In the genomic region with DNA sequence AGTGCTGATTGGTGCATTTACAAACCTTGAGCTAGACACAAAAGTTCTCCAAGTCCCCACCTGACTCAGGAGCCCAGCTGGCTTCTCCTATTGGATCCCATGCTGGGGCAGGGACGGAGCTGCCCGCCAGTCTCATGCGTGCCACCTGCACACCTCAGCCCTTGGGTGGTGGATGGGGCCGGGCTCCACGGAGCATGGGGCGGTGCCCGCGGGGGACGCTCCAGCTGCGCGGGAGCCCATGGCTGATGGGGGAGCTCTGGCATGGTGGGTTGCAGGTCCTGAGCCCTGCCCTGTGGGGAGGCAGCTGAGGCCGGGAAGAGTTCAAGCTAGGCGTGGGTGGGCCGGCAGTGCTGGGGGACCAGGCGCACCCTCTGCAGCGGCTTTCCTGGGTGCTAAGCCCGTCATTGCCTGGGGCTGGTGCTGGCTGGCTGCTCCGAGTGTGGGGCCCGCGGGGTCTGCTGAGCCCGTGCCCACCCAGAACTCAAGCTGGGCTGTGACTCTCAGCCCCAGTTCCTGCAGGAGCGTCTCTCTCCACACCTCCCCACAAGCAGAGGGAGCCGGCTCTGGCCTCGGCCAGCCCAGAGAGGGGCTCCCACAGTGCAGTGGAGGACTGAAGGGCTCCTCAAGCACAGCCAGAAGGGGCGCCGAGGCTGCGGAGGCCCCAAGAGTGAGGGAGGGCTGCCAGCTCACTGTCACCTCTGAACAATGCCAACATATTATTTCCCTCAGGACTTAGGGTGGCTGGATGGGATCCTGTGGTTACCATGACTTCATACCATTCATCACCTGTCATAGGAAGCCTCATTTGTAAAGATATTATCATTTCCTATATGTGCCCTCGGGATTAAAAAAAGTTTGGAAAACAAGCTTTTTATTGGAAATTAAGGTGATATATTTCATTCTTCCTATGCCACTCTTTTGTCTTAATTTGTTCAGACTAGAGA, we compare ENCODE assay signal across 31 cellular contexts.
"Had no signal": no experiment of that assay in that cellular context is flagged by ENCODE, and none has a peak within 500 bp of the region (broad histone marks: within the 10 kb centered on the region; RNA-seq: fewer than 3 reads in every experiment).

No MANE protein-coding gene starts in this region.

- DNase-seq: activated CD4-positive, alpha-beta memory T cell treated with anti-CD3 and anti-CD28 coated beads, Interleukin-2, amount 10 ng/mL, durations not matched to agents 7 days and 5 days; activated CD4-positive, alpha-beta T cell treated with anti-CD3 and anti-CD28 coated beads for 48 hours; activated CD4-positive, CD25-positive, alpha-beta regulatory T cell treated with anti-CD3 and anti-CD28 coated beads, Interleukin-2, amount 50 U/mL, for 72 hours; activated CD8-positive, alpha-beta memory T cell treated with anti-CD3 and anti-CD28 coated beads for 24 hours; activated CD8-positive, alpha-beta memory T cell treated with anti-CD3 and anti-CD28 coated beads, Interleukin-2, amount 10 ng/mL, durations not matched to agents 7 days and 5 days; activated CD8-positive, alpha-beta memory T cell treated with anti-CD3 and anti-CD28 coated beads, Interleukin-2, amount 50 U/mL, for 48 hours; activated gamma-delta T cell; activated naive CD4-positive, alpha-beta T cell treated with Interleukin-2 at 50 U/mL for 16 hours; activated naive CD8-positive, alpha-beta T cell treated with anti-CD3 and anti-CD28 coated beads, Interleukin-2, amount 10 ng/mL, durations not matched to agents 7 days and 5 days; activated T-cell treated with anti-CD3 and anti-CD28 coated beads, Interleukin-2, amount 50 U/mL, for 48 hours; amygdala; Karpas-422; KBM-7; MM.1S; MV-4-11; NCI-H1092; NCI-H1436 treated with DMSO at 0.1 percent for 48 hours; NCI-H1694 treated with DMSO at 0.1 percent for 48 hours; NCI-H2029; NCI-H345; NCI-H524 treated with DMSO at 0.1 percent for 48 hours; SHP77 treated with DMSO at 0.1 percent for 48 hours; SK-N-SH had no signal

- H3K9ac ChIP-seq: SK-N-SH had no signal

- H3K9me3 ChIP-seq: SJSA1 had no signal

- H3K4me3 Mint-ChIP-seq: activated CD4-positive, alpha-beta memory T cell treated with anti-CD3 and anti-CD28 coated beads, Interleukin-2, amount 10 ng/mL, durations not matched to agents 7 days and 5 days; activated CD8-positive, alpha-beta memory T cell treated with anti-CD3 and anti-CD28 coated beads, Interleukin-2, amount 10 ng/mL, durations not matched to agents 7 days and 5 days; activated naive CD4-positive, alpha-beta T cell treated with anti-CD3 and anti-CD28 coated beads, Interleukin-2, amount 50 U/mL, for 24 hours; activated naive CD8-positive, alpha-beta T cell treated with anti-CD3 and anti-CD28 coated beads, Interleukin-2, amount 10 ng/mL, durations not matched to agents 7 days and 5 days; central memory CD8-positive, alpha-beta T cell; T-helper 1 cell treated with Interleukin-12 subunit alpha and Interleukin-12 subunit beta and Interleukin-4 antibody, amounts not matched to agents 30 μg/mL and 1 μg/mL, for 36 hours; T-helper 2 cell treated with Interferon-gamma antibody and Interleukin-4, amounts not matched to agents 5 μg/mL and 100 μg/mL, for 36 hours had no signal

- H3K4me1 ChIP-seq: ascending aorta, SJSA1 had no signal

- H3K36me3 ChIP-seq: ascending aorta, cardiac muscle cell, SJSA1 had no signal

- H3K4me2 ChIP-seq: SK-N-SH had no signal

- H3K4me3 ChIP-seq: ascending aorta, cardiac muscle cell, SJSA1 had no signal

- H3K27ac ChIP-seq: ascending aorta, cardiac muscle cell, SJSA1 had no signal

- H3K9me3 Mint-ChIP-seq: activated CD4-positive, alpha-beta memory T cell treated with anti-CD3 and anti-CD28 coated beads, Interleukin-2, amount 10 ng/mL, durations not matched to agents 7 days and 5 days; activated naive CD4-positive, alpha-beta T cell treated with anti-CD3 and anti-CD28 coated beads, Interleukin-2, amount 50 U/mL, for 24 hours; central memory CD8-positive, alpha-beta T cell; T-helper 1 cell treated with Interleukin-12 subunit alpha and Interleukin-12 subunit beta and Interleukin-4 antibody, amounts not matched to agents 30 μg/mL and 1 μg/mL, for 36 hours; T-helper 2 cell treated with Interferon-gamma antibody and Interleukin-4, amounts not matched to agents 5 μg/mL and 100 μg/mL, for 36 hours had no signal

- H3K4me1 Mint-ChIP-seq: activated CD4-positive, alpha-beta memory T cell treated with anti-CD3 and anti-CD28 coated beads, Interleukin-2, amount 10 ng/mL, durations not matched to agents 7 days and 5 days; activated CD8-positive, alpha-beta memory T cell treated with anti-CD3 and anti-CD28 coated beads, Interleukin-2, amount 10 ng/mL, durations not matched to agents 7 days and 5 days; activated naive CD4-positive, alpha-beta T cell treated with anti-CD3 and anti-CD28 coated beads, Interleukin-2, amount 50 U/mL, for 24 hours; activated naive CD8-positive, alpha-beta T cell treated with anti-CD3 and anti-CD28 coated beads, Interleukin-2, amount 10 ng/mL, durations not matched to agents 7 days and 5 days; central memory CD8-positive, alpha-beta T cell had no signal

- H3K36me3 Mint-ChIP-seq: activated CD8-positive, alpha-beta memory T cell treated with anti-CD3 and anti-CD28 coated beads, Interleukin-2, amount 10 ng/mL, durations not matched to agents 7 days and 5 days; activated naive CD4-positive, alpha-beta T cell treated with anti-CD3 and anti-CD28 coated beads, Interleukin-2, amount 50 U/mL, for 24 hours; activated naive CD8-positive, alpha-beta T cell treated with anti-CD3 and anti-CD28 coated beads, Interleukin-2, amount 10 ng/mL, durations not matched to agents 7 days and 5 days had no signal

- H3K27ac Mint-ChIP-seq: activated CD4-positive, alpha-beta memory T cell treated with anti-CD3 and anti-CD28 coated beads, Interleukin-2, amount 10 ng/mL, durations not matched to agents 7 days and 5 days; activated CD8-positive, alpha-beta memory T cell treated with anti-CD3 and anti-CD28 coated beads, Interleukin-2, amount 10 ng/mL, durations not matched to agents 7 days and 5 days; activated naive CD4-positive, alpha-beta T cell treated with anti-CD3 and anti-CD28 coated beads, Interleukin-2, amount 50 U/mL, for 24 hours; activated naive CD8-positive, alpha-beta T cell treated with anti-CD3 and anti-CD28 coated beads, Interleukin-2, amount 10 ng/mL, durations not matched to agents 7 days and 5 days; T-helper 1 cell treated with Interleukin-12 subunit alpha and Interleukin-12 subunit beta and Interleukin-4 antibody, amounts not matched to agents 30 μg/mL and 1 μg/mL, for 36 hours; T-helper 2 cell treated with Interferon-gamma antibody and Interleukin-4, amounts not matched to agents 5 μg/mL and 100 μg/mL, for 36 hours had no signal

- H3K27me3 Mint-ChIP-seq: activated CD4-positive, alpha-beta memory T cell treated with anti-CD3 and anti-CD28 coated beads, Interleukin-2, amount 10 ng/mL, durations not matched to agents 7 days and 5 days; activated CD8-positive, alpha-beta memory T cell treated with anti-CD3 and anti-CD28 coated beads, Interleukin-2, amount 10 ng/mL, durations not matched to agents 7 days and 5 days had no signal

- H3K27me3 ChIP-seq: ascending aorta, cardiac muscle cell, SJSA1 had no signal

- ATAC-seq: activated CD8-positive, alpha-beta memory T cell treated with anti-CD3 and anti-CD28 coated beads, Interleukin-2, amount 10 ng/mL, durations not matched to agents 7 days and 5 days had no signal

- FAIRE-seq: TTC549 had no signal
